ENCODE assay signal across 1 cellular context in genomic region chr20:63537525-63538203, GRCh38.
A peak's percentile ranks its signal among the peaks of the same experiment; 100 is the strongest.
TF ChIP-seq lines count a peak whose summit lies in the region.

No MANE protein-coding gene starts in this region.

TF ChIP-seq in HepG2, 621 proteins besides CTCF, POLR2A, EP300 and RAD21 (continued from another document):
- TF ChIP-seq HBP1 (CRISPR knock-in tag; IDR thresholded peaks at IDR 0.05; ENCODE audit: low read depth) (peak; percentile 51; the same call in 1 of the 2 replicates), MXD3 (CRISPR knock-in tag; IDR thresholded peaks at IDR 0.05) (peak; percentile 94), TBX2 (CRISPR knock-in tag; IDR thresholded peaks at IDR 0.05; ENCODE audit: borderline replicate concordance) (peak; percentile 81), ZNF652 (CRISPR knock-in tag; IDR thresholded peaks at IDR 0.05; ENCODE audit: borderline replicate concordance, low read depth) (no peak), ZNF460 (CRISPR knock-in tag; IDR thresholded peaks at IDR 0.05; ENCODE audit: borderline replicate concordance) (no peak; the same call in 1 of the 2 replicates), ZNF543 (CRISPR knock-in tag; IDR thresholded peaks at IDR 0.05) (peak; percentile 83), ZNF501 (CRISPR knock-in tag; IDR thresholded peaks at IDR 0.05) (peak; percentile 96), ZNF841 (CRISPR knock-in tag; IDR thresholded peaks at IDR 0.05; ENCODE audit: borderline replicate concordance) (no peak), ZNF83 (CRISPR knock-in tag; IDR thresholded peaks at IDR 0.05; ENCODE audit: borderline replicate concordance) (0 out of 2 replicates have a peak, but pooled peaks have one; percentile 72), ZFP82 (CRISPR knock-in tag; IDR thresholded peaks at IDR 0.05; ENCODE audit: borderline replicate concordance) (peak; percentile 44; the same call in 1 of the 2 replicates), HNF4G (IDR thresholded peaks at IDR 0.05; ENCODE audit: borderline replicate concordance, low read depth, low read length) (peak; percentile 35; the same call in 1 of the 2 replicates), HNF4G (CRISPR knock-in tag; IDR thresholded peaks at IDR 0.05; ENCODE audit: borderline replicate concordance, low read depth) (peak; percentile 59; the same call in 1 of the 2 replicates), TAF15 (IDR thresholded peaks at IDR 0.05; ENCODE audit: low read depth, low read length, poor library complexity, severe bottlenecking) (peak; percentile 88), NRL (CRISPR knock-in tag; IDR thresholded peaks at IDR 0.05; ENCODE audit: borderline replicate concordance) (peak; percentile 94), ZKSCAN1 (IDR thresholded peaks at IDR 0.05; ENCODE audit: low read length) (no peak), MTA3 (CRISPR knock-in tag; IDR thresholded peaks at IDR 0.05) (no peak), U2AF2 (IDR thresholded peaks at IDR 0.05; ENCODE audit: low read depth, low read length) (no peak), MEF2D (CRISPR knock-in tag; IDR thresholded peaks at IDR 0.05) (peak; percentile 70; the same call in 1 of the 2 replicates), ZFY (CRISPR knock-in tag; IDR thresholded peaks at IDR 0.05) (peak; percentile 84), ADNP (CRISPR knock-in tag; IDR thresholded peaks at IDR 0.05) (peak; percentile 70; the same call in 1 of the 2 replicates), DZIP1 (CRISPR knock-in tag; IDR thresholded peaks at IDR 0.05) (peak; percentile 92; the same call in 1 of the 2 replicates), FOXC1 (CRISPR knock-in tag; IDR thresholded peaks at IDR 0.05; ENCODE audit: borderline replicate concordance) (peak; percentile 78; the same call in 1 of the 2 replicates), MATR3 (CRISPR knock-in tag; IDR thresholded peaks at IDR 0.05) (no peak), ATAD3A (CRISPR knock-in tag; IDR thresholded peaks at IDR 0.05) (peak; percentile 13; the same call in 1 of the 2 replicates), BRCA1 (CRISPR knock-in tag; IDR thresholded peaks at IDR 0.05) (peak; percentile 90; the same call in 1 of the 2 replicates), HNRNPLL (IDR thresholded peaks at IDR 0.05; ENCODE audit: low read depth, low read length, poor library complexity, severe bottlenecking) (peak; percentile 46), SALL2 (CRISPR knock-in tag; IDR thresholded peaks at IDR 0.05) (peak; percentile 94), DPF2 (CRISPR knock-in tag; IDR thresholded peaks at IDR 0.05; ENCODE audit: borderline replicate concordance, low read depth) (no peak), TRIM22 (IDR thresholded peaks at IDR 0.05) (no peak), AKAP8 (CRISPR knock-in tag; IDR thresholded peaks at IDR 0.05) (peak; percentile 84), GPN1 (CRISPR knock-in tag; IDR thresholded peaks at IDR 0.05; ENCODE audit: borderline replicate concordance) (no peak; the same call in 1 of the 2 replicates), JUN (CRISPR knock-in tag; IDR thresholded peaks at IDR 0.05) (peak; percentile 57), ZNF580 (CRISPR knock-in tag; IDR thresholded peaks at IDR 0.05; ENCODE audit: borderline replicate concordance, low read depth) (peak; percentile 99), NFIB (CRISPR knock-in tag; IDR thresholded peaks at IDR 0.05; ENCODE audit: borderline replicate concordance) (no peak), PRDM15 (CRISPR knock-in tag; IDR thresholded peaks at IDR 0.05) (0 out of 2 replicates have a peak, but pooled peaks have one; percentile 56), NR3C1 (CRISPR knock-in tag; IDR thresholded peaks at IDR 0.05) (0 out of 2 replicates have a peak, but pooled peaks have one; percentile 71), ZBTB2 (CRISPR knock-in tag; IDR thresholded peaks at IDR 0.05; ENCODE audit: low read depth) (no peak), ARID4A (CRISPR knock-in tag; IDR thresholded peaks at IDR 0.05; ENCODE audit: borderline replicate concordance) (peak; percentile 73; the same call in 1 of the 2 replicates), CAMTA2 (CRISPR knock-in tag; IDR thresholded peaks at IDR 0.05; ENCODE audit: borderline replicate concordance) (peak; percentile 25; the same call in 1 of the 2 replicates), U2AF1 (optimal IDR thresholded peaks at IDR 0.05; ENCODE audit: low read depth, low read length) (no peak)
TF ChIP-seq in HepG2: peak in this region for 357.
